2 cellular contexts compared by ENCODE assay signal in genomic region chr10:22795546-22795945, GRCh38.
TF ChIP-seq lines count a peak whose summit lies in the region.

No MANE protein-coding gene starts in this region.

TF ChIP-seq in GM23338, 12 proteins besides CTCF, POLR2A, EP300 and RAD21 (continued from another document):
- no peak for TF ChIP-seq ZNF462 (CRISPR knock-in tag; IDR thresholded peaks at IDR 0.05)
- TF ChIP-seq REST (IDR thresholded peaks at IDR 0.05; ENCODE audit: unreplicated experiment) = no peak
- no peak for TF ChIP-seq NANOG (IDR thresholded peaks at IDR 0.05; ENCODE audit: borderline replicate concordance)
- no peak for TF ChIP-seq ETS1 (IDR thresholded peaks at IDR 0.05)

TF ChIP-seq in IMR-90, 13 proteins besides CTCF, POLR2A, EP300 and RAD21 (continued from another document):
- TF ChIP-seq USF2 (IDR thresholded peaks at IDR 0.05; ENCODE audit: low read depth, low read length) (no peak), BHLHE40 (IDR thresholded peaks at IDR 0.05; ENCODE audit: low read depth, low read length) (no peak), SMC3 (IDR thresholded peaks at IDR 0.05; ENCODE audit: low read depth, low read length) (no peak)
